Comparison of ENCODE assay signal across 8 cellular contexts in genomic region chr12:95218852-95219171, GRCh38. TPM values are rescaled to one million over a fixed set of nuclear protein-coding genes. Genes with fewer than 3 reads are reported as not detected.
DNase-seq lines count a peak whose midpoint lies in the region; ATAC-seq and TF ChIP-seq lines count a peak whose summit lies in the region.

No MANE protein-coding gene starts in this region.

- H3K36me3 ChIP-seq in ES-I3 (ENCODE audit: insufficient read depth, low read length) (no peaks in the 10 kb centered on the region), MG63 (no peaks in the 10 kb centered on the region)

- H3K27ac Mint-ChIP-seq in effector memory CD8-positive, alpha-beta T cell, result peak overlapping the region; percentile 78 to 86
- H3K27ac Mint-ChIP-seq in nephron progenitor cell, result peak overlapping the region; percentile 100

- peaks cover 18% of the 10 kb centered on the region for H3K36me3 Mint-ChIP-seq in effector memory CD8-positive, alpha-beta T cell (ENCODE audit: insufficient read depth)
- peaks cover 23% of the 10 kb centered on the region for H3K36me3 Mint-ChIP-seq in nephron progenitor cell (ENCODE audit: low read depth)

- peak overlapping the region; percentile 75 for H3K4me3 ChIP-seq in MG63

- H3K4me1 Mint-ChIP-seq in effector memory CD8-positive, alpha-beta T cell (ENCODE audit: low read depth in 2 of 2), result peaks cover 12 to 24% of the 10 kb centered on the region in 2 donors
- H3K4me1 Mint-ChIP-seq in nephron progenitor cell, result peaks cover 47% of the 10 kb centered on the region

- no peak for ATAC-seq in effector memory CD8-positive, alpha-beta T cell (replicated peaks)
- no peak for ATAC-seq in HG03097 (IDR thresholded peaks at IDR 0.05; ENCODE audit: low FRiP score, unreplicated experiment)

- DNase-seq in MG63 (no peak), nephron progenitor cell (peak; percentile 23), GM19238 (ENCODE audit: insufficient read length, low spot score) (no peak), NCI-H2196 treated with DMSO at 0.1 percent for 48 hours (lab: John Stamatoyannopoulos, UW; ENCODE audit: unreplicated experiment) (no peak)
- DNase-seq in activated CD4-positive, alpha-beta T cell treated with anti-CD3 and anti-CD28 coated beads for 4 hours, result peak; percentile 30 to 34
- DNase-seq in effector memory CD8-positive, alpha-beta T cell, result peak in 1 of 3 experiments; percentile 3

- TF ChIP-seq CTCF in nephron progenitor cell (IDR thresholded peaks at IDR 0.05), result no peak

- H3K4me3 Mint-ChIP-seq in effector memory CD8-positive, alpha-beta T cell, result peak overlapping the region; percentile 79 to 90
- peak overlapping the region; percentile 96 for H3K4me3 Mint-ChIP-seq in nephron progenitor cell

- peaks cover 10% of the 10 kb centered on the region; the same call in 1 of the 2 replicates for H3K4me1 ChIP-seq in ES-I3 (ENCODE audit: insufficient read depth, low read length)

- H3K9me3 ChIP-seq in ES-I3 (ENCODE audit: control insufficient read depth, insufficient read depth, low read length), result no peaks in the 10 kb centered on the region
- H3K9me3 ChIP-seq in MG63, result no peaks in the 10 kb centered on the region

- peaks cover 0 to 6% of the 10 kb centered on the region in 2 donors for H3K27me3 Mint-ChIP-seq in effector memory CD8-positive, alpha-beta T cell
- no peaks in the 10 kb centered on the region for H3K27me3 Mint-ChIP-seq in nephron progenitor cell (ENCODE audit: low read depth, poor library complexity)

- H3K9me3 Mint-ChIP-seq in effector memory CD8-positive, alpha-beta T cell, result no peaks in the 10 kb centered on the region
- H3K9me3 Mint-ChIP-seq in nephron progenitor cell, result peaks cover 3% of the 10 kb centered on the region

- H3K9ac ChIP-seq in ES-I3 (ENCODE audit: low read depth, low read length), result peak overlapping the region; percentile 73

- H3K27me3 ChIP-seq in MG63, result no peaks in the 10 kb centered on the region

RNA-seq across cellular contexts. Expression of gene VEZT, which starts 1.2 kb away (rescaled TPM):
- 26.4 and 31.4 TPM in 2 replicates for total RNA-seq in MG63 (2014; rRNA removed; shearing (Covaris generic); ENCODE audit: low replicate concordance)

RNA-seq across cellular contexts. Expression of gene FGD6, which starts 1.5 kb away (rescaled TPM):
- 0.40 and 0.91 TPM in 2 replicates for total RNA-seq in MG63 (2014; rRNA removed; shearing (Covaris generic); ENCODE audit: low replicate concordance)

Comparison
In these comparisons a context has a peak if more than half of its experiments do, and no peak if none do; other contexts are left out.
1. DNase-seq: peak in activated CD4-positive, alpha-beta T cell treated with anti-CD3 and anti-CD28 coated beads for 4 hours (2 of 2) and nephron progenitor cell (single experiment); none in MG63 (single experiment), GM19238 (single experiment) and NCI-H2196 treated with DMSO at 0.1 percent for 48 hours (single experiment).